ENCODE assay signal across 1 cellular context in genomic region chr3:152350139-152350538, GRCh38.
TF ChIP-seq lines count a peak whose summit lies in the region.

No MANE protein-coding gene starts in this region.

TF ChIP-seq in GM12878, 131 proteins besides CTCF, POLR2A, EP300 and RAD21 (continued from another document):
- TF ChIP-seq WRNIP1 (IDR thresholded peaks at IDR 0.05; ENCODE audit: borderline replicate concordance, low read depth, low read length) (no peak), ZBTB4 (CRISPR knock-in tag; IDR thresholded peaks at IDR 0.05) (no peak), GABPA (IDR thresholded peaks at IDR 0.05; ENCODE audit: low read depth) (no peak), ATF3 (IDR thresholded peaks at IDR 0.05; ENCODE audit: borderline replicate concordance, extremely low read depth, low read depth, low read length) (no peak), ZNF622 (IDR thresholded peaks at IDR 0.05) (no peak)
